In genomic region chr3:140250010-140250825, GRCh38 we compare ENCODE assay signal across 1 cellular context.
TF ChIP-seq lines count a peak whose summit lies in the region.

No MANE protein-coding gene starts in this region.

TF ChIP-seq in GM23338, 12 proteins besides CTCF, POLR2A, EP300 and RAD21 (continued from another document):
- TF ChIP-seq EZH2phosphoT487 (IDR thresholded peaks at IDR 0.05; ENCODE audit: unreplicated experiment) (no peak), EZH2 (IDR thresholded peaks at IDR 0.05; ENCODE audit: low read depth, unreplicated experiment) (no peak), ZNF462 (CRISPR knock-in tag; IDR thresholded peaks at IDR 0.05) (no peak), REST (IDR thresholded peaks at IDR 0.05; ENCODE audit: unreplicated experiment) (no peak), ZNF114 (CRISPR knock-in tag; IDR thresholded peaks at IDR 0.05) (no peak), NANOG (IDR thresholded peaks at IDR 0.05; ENCODE audit: borderline replicate concordance) (no peak), ZNF331 (CRISPR knock-in tag; IDR thresholded peaks at IDR 0.05; ENCODE audit: low read depth) (no peak), ETS1 (IDR thresholded peaks at IDR 0.05) (no peak), POLR2AphosphoS5 (IDR thresholded peaks at IDR 0.05; ENCODE audit: low read depth) (no peak), STAT1 (IDR thresholded peaks at IDR 0.05; ENCODE audit: unreplicated experiment) (no peak), JUNB (IDR thresholded peaks at IDR 0.05; ENCODE audit: unreplicated experiment) (no peak)
